Comparison of ENCODE assay signal across 15 cellular contexts in genomic region chr5:158878227-158878626, GRCh38.
DNase-seq lines count a peak whose midpoint lies in the region; ATAC-seq, FAIRE-seq and TF ChIP-seq lines count a peak whose summit lies in the region.
"Had no signal": no experiment of that assay in that cellular context is flagged by ENCODE, and none has a peak within 500 bp of the region (broad histone marks: within the 10 kb centered on the region; RNA-seq: fewer than 3 reads in every experiment).

No MANE protein-coding gene starts in this region.

- no peak for TF ChIP-seq RAD21 in neural cell (conservative IDR thresholded peaks at IDR 0.05)

- no peak for ATAC-seq in stimulated activated naive CD8-positive, alpha-beta T cell treated with anti-CD3 and anti-CD28 coated beads, Interleukin-15, Interleukin-2, amounts not matched to agents 100 U/mL and 50 U/mL, for 24 hours
- ATAC-seq: CD8-positive, alpha-beta T cell had no signal

- no peak overlapping the region for H3K4me3 ChIP-seq in OCI-LY7 (ENCODE audit: low read depth, low read length, poor library complexity, severe bottlenecking)
- H3K4me3 ChIP-seq in neural cell (ENCODE audit: low read length), result no peak overlapping the region

- no peaks in the 10 kb centered on the region for H3K27me3 Mint-ChIP-seq in stimulated activated naive CD8-positive, alpha-beta T cell treated with anti-CD3 and anti-CD28 coated beads, Interleukin-15, Interleukin-2, amounts not matched to agents 100 ng/mL and 50 ng/mL, for 24 hours

- no peaks in the 10 kb centered on the region for H3K9me3 ChIP-seq in OCI-LY7 (ENCODE audit: low read length)
- no peaks in the 10 kb centered on the region for H3K9me3 ChIP-seq in neural cell (ENCODE audit: low read length)

- CTCF ChIA-PET in OCI-LY7 (lab: Charles Lee; ENCODE audit: unreplicated experiment), result no interaction called here

- peak overlapping the region; percentile 24 for H3K27ac Mint-ChIP-seq in stimulated activated naive CD8-positive, alpha-beta T cell treated with anti-CD3 and anti-CD28 coated beads, Interleukin-15, Interleukin-2, amounts not matched to agents 100 ng/mL and 50 ng/mL, for 24 hours
- H3K27ac Mint-ChIP-seq: CD8-positive, alpha-beta T cell; H9 had no signal

- H3K4me2 ChIP-seq in OCI-LY7 (ENCODE audit: low read length), result peak overlapping the region; percentile 81
- H3K4me2 ChIP-seq in neural cell (ENCODE audit: low read length), result no peak overlapping the region

- TF ChIP-seq CTCF in OCI-LY7 (conservative IDR thresholded peaks at IDR 0.05; ENCODE audit: low read length) (no peak), neural cell (IDR thresholded peaks at IDR 0.05; ENCODE audit: poor library complexity, severe bottlenecking) (no peak)

- H3K4me1 ChIP-seq in OCI-LY7 (ENCODE audit: insufficient read depth, low read length, poor library complexity, severe bottlenecking), result peaks cover 100% of the 10 kb centered on the region

- H2AFZ ChIP-seq in OCI-LY7 (ENCODE audit: low read length) (peak overlapping the region; percentile 5; the same call in 1 of the 2 replicates), neural cell (ENCODE audit: low read depth, low read length) (no peak overlapping the region)

- no peaks in the 10 kb centered on the region for H3K9me2 ChIP-seq in OCI-LY7 (ENCODE audit: insufficient read depth, low read length)
- no peaks in the 10 kb centered on the region for H3K9me2 ChIP-seq in neural cell (ENCODE audit: insufficient read depth, low read length)

- no peaks in the 10 kb centered on the region for H3K27me3 ChIP-seq in neural cell (ENCODE audit: insufficient read depth, low read depth, low read length)

- no peak for DNase-seq in stimulated activated naive CD8-positive, alpha-beta T cell treated with anti-CD3 and anti-CD28 coated beads, Interleukin-15, Interleukin-2, amounts not matched to agents 100 U/mL and 50 U/mL, for 24 hours
- DNase-seq in OCI-LY7 (ENCODE audit: low spot score) (peak; percentile 30), HTR-8/SVneo (ENCODE audit: insufficient read length, low spot score) (no peak), 8988T (no peak), NCI-H526 (lab: John Stamatoyannopoulos, UW) (no peak)
- DNase-seq: CD8-positive, alpha-beta T cell; DMS79; H9; IMR-90; MV-4-11; NCI-H1417 treated with DMSO at 0.1 percent for 48 hours; NCI-H2029; NCI-H2171 had no signal

- no peak overlapping the region for H3K4me3 Mint-ChIP-seq in stimulated activated naive CD8-positive, alpha-beta T cell treated with anti-CD3 and anti-CD28 coated beads, Interleukin-15, Interleukin-2, amounts not matched to agents 100 ng/mL and 50 ng/mL, for 24 hours
- H3K4me3 Mint-ChIP-seq: CD8-positive, alpha-beta T cell; H9 had no signal

- POLR2A ChIA-PET in OCI-LY7 (lab: Charles Lee), result interaction anchor here (0.6 to 2.1 kb wide), 9 partner anchors 11 to 616 kb away, joined by 3 to 6 read pairs (median 3); no protein-coding TSS in a partner anchor

- H3K27ac ChIP-seq in OCI-LY7 (ENCODE audit: low read depth, low read length, poor library complexity, severe bottlenecking), result peak overlapping the region; percentile 92
- H3K27ac ChIP-seq in neural cell (ENCODE audit: low read length), result peak overlapping the region; percentile 33

- intact Hi-C loops in OCI-LY7 (cut with micrococcal nuclease; ENCODE audit: unreplicated experiment), result loop anchor here (2.0 kb wide), 1 partner anchor 133 kb away; no protein-coding TSS in a partner anchor

- H3K4me1 Mint-ChIP-seq in stimulated activated naive CD8-positive, alpha-beta T cell treated with anti-CD3 and anti-CD28 coated beads, Interleukin-15, Interleukin-2, amounts not matched to agents 100 ng/mL and 50 ng/mL, for 24 hours (ENCODE audit: low read depth), result peaks cover 61% of the 10 kb centered on the region

- H3K36me3 Mint-ChIP-seq in stimulated activated naive CD8-positive, alpha-beta T cell treated with anti-CD3 and anti-CD28 coated beads, Interleukin-15, Interleukin-2, amounts not matched to agents 100 ng/mL and 50 ng/mL, for 24 hours (ENCODE audit: low read depth), result no peaks in the 10 kb centered on the region

- H3F3A ChIP-seq in neural cell (ENCODE audit: insufficient read depth, low read length, poor library complexity, severe bottlenecking), result peaks cover 13% of the 10 kb centered on the region

- BruUV-seq in OCI-LY7 (replicated peaks; lab: Mats Ljungman, UMichigan), result no TSS peak

- FAIRE-seq in HTR-8/SVneo (lab: Jason Lieb, UNC), result no peak

- H3K79me2 ChIP-seq in OCI-LY7 (ENCODE audit: insufficient read depth, low read depth, low read length), result peaks cover 32% of the 10 kb centered on the region; the same call in 1 of the 2 replicates
- peaks cover 65% of the 10 kb centered on the region for H3K79me2 ChIP-seq in neural cell (replicated peaks; ENCODE audit: insufficient read depth, low read length)

- no peaks in the 10 kb centered on the region for H4K20me1 ChIP-seq in OCI-LY7 (ENCODE audit: insufficient read depth, low read length)
- H4K20me1 ChIP-seq in neural cell (ENCODE audit: insufficient read depth), result no peaks in the 10 kb centered on the region

- H3K36me3 ChIP-seq in OCI-LY7 (ENCODE audit: insufficient read depth, low read length) (no peaks in the 10 kb centered on the region), neural cell (ENCODE audit: insufficient read depth, low read length) (no peaks in the 10 kb centered on the region)

- no peaks in the 10 kb centered on the region for H3K9me3 Mint-ChIP-seq in stimulated activated naive CD8-positive, alpha-beta T cell treated with anti-CD3 and anti-CD28 coated beads, Interleukin-15, Interleukin-2, amounts not matched to agents 100 ng/mL and 50 ng/mL, for 24 hours
- H3K9me3 Mint-ChIP-seq: CD8-positive, alpha-beta T cell; H9 had no signal

- TF ChIP-seq EP300 in neural cell (conservative IDR thresholded peaks at IDR 0.05; ENCODE audit: poor library complexity, severe bottlenecking), result no peak

- H3K9ac ChIP-seq in neural cell (ENCODE audit: low read length), result no peak overlapping the region

TF ChIP-seq in neural cell, 6 proteins besides CTCF, POLR2A, EP300 and RAD21:
- TF ChIP-seq EZH2 (IDR thresholded peaks at IDR 0.05; ENCODE audit: borderline replicate concordance, insufficient read depth, low read length, poor library complexity, severe bottlenecking) (no peak), POLR2AphosphoS5 (IDR thresholded peaks at IDR 0.05) (no peak), REST (IDR thresholded peaks at IDR 0.05; ENCODE audit: borderline replicate concordance) (no peak), TAF1 (IDR thresholded peaks at IDR 0.05; ENCODE audit: low read depth) (no peak), MXI1 (conservative IDR thresholded peaks at IDR 0.05; ENCODE audit: poor library complexity, severe bottlenecking) (no peak), SMC3 (conservative IDR thresholded peaks at IDR 0.05; ENCODE audit: poor library complexity) (no peak)
